Comparison of ENCODE assay signal across 8 cellular contexts in the genomic region with DNA sequence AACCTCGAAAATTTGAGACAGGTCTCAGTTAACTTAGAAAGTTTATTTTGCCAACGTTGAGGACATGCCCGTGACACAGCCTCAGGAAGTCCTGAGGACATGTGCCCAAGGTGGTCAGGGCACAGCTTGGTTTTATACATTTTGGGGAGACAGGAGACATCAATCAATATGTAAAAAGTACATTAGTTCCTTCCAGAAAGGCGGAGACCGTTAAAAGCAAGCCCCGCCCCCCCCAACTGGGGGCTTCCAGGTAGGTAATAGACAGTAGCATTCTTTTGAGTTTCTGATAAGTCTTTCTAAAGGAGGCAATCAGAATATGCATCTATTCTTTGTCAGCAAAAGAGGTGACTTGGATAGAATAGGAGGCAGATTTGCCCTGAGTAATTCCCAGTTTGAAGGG. TPM values are rescaled to one million over a fixed set of nuclear protein-coding genes. Genes with fewer than 3 reads are reported as not detected.
A peak's percentile ranks its signal among the peaks of the same experiment; 100 is the strongest.
DNase-seq lines count a peak whose midpoint lies in the region; ATAC-seq and TF ChIP-seq lines count a peak whose summit lies in the region.

No MANE protein-coding gene starts in this region.

- H3K27me3 Mint-ChIP-seq in activated CD4-positive, alpha-beta T cell treated with anti-CD3 and anti-CD28 coated beads, Interleukin-2, amount 10 ng/mL, durations not matched to agents 24 days and 14 days, result no peaks in the 10 kb centered on the region

- H3K4me1 ChIP-seq in adrenal gland (replicated peaks in 1 of 2), result peaks cover 5 to 24% of the 10 kb centered on the region in 2 donors
- H3K4me1 ChIP-seq in thyroid gland, result peaks cover 6 to 17% of the 10 kb centered on the region in 2 donors

- H3K4me1 Mint-ChIP-seq in activated CD4-positive, alpha-beta T cell treated with anti-CD3 and anti-CD28 coated beads, Interleukin-2, amount 10 ng/mL, durations not matched to agents 24 days and 14 days, result peaks cover 30% of the 10 kb centered on the region

- 14 to 17% (median 17%) methylated on average over 6 of the region's 6 CpGs for WGBS in adrenal gland, 4 donors
- 20 to 24% methylated on average over 6 of the region's 6 CpGs for WGBS in thyroid gland, 2 donors

- TF ChIP-seq CTCF in adrenal gland (IDR thresholded peaks at IDR 0.05) (no peak), thyroid gland (IDR thresholded peaks at IDR 0.05) (no peak)

- DNase-seq in activated CD4-positive, alpha-beta T cell treated with anti-CD3 and anti-CD28 coated beads, Interleukin-2, amount 10 ng/mL, durations not matched to agents 24 days and 14 days, result no peak
- no peak for DNase-seq in activated CD4-positive, alpha-beta T cell treated with anti-CD3 and anti-CD28 coated beads, Interleukin-2, amount 50 U/mL, for 4 hours
- DNase-seq in adrenal gland (peak in 1 of 7 donors; percentile 34), left lobe of liver (ENCODE audit: low spot score) (no peak), thyroid gland (peak in 1 of 2 donors; percentile 19), HuH-7 (ENCODE audit: low spot score) (no peak), HuH-7.5 (ENCODE audit: low spot score) (no peak)

- H3K4me3 ChIP-seq in adrenal gland, result peak overlapping the region; percentile 20 to 85 (median 64)
- peak overlapping the region; percentile 22 to 77 (median 53) for H3K4me3 ChIP-seq in thyroid gland (replicated peaks in 1 of 3)

- no peaks in the 10 kb centered on the region for H3K9me3 Mint-ChIP-seq in activated CD4-positive, alpha-beta T cell treated with anti-CD3 and anti-CD28 coated beads, Interleukin-2, amount 10 ng/mL, durations not matched to agents 24 days and 14 days

- H3K36me3 ChIP-seq in adrenal gland (replicated peaks in 1 of 2) (no peaks in the 10 kb centered on the region), thyroid gland (no peaks in the 10 kb centered on the region)

- H3K4me3 Mint-ChIP-seq in activated CD4-positive, alpha-beta T cell treated with anti-CD3 and anti-CD28 coated beads, Interleukin-2, amount 10 ng/mL, durations not matched to agents 24 days and 14 days, result peak overlapping the region; percentile 91

- H3K9me3 ChIP-seq in adrenal gland (replicated peaks in 1 of 3), result no peaks in the 10 kb centered on the region
- H3K9me3 ChIP-seq in thyroid gland, result no peaks in the 10 kb centered on the region

- H3K27me3 ChIP-seq in adrenal gland (no peaks in the 10 kb centered on the region), thyroid gland (no peaks in the 10 kb centered on the region)

- peak overlapping the region in 4 of 5 donors; percentile 19 to 81 (median 54) for H3K27ac ChIP-seq in adrenal gland
- peak overlapping the region; percentile 50 to 92 (median 69) for H3K27ac ChIP-seq in thyroid gland

- H3K36me3 Mint-ChIP-seq in activated CD4-positive, alpha-beta T cell treated with anti-CD3 and anti-CD28 coated beads, Interleukin-2, amount 10 ng/mL, durations not matched to agents 24 days and 14 days (ENCODE audit: low read depth), result peaks cover 22% of the 10 kb centered on the region

- H3K27ac Mint-ChIP-seq in activated CD4-positive, alpha-beta T cell treated with anti-CD3 and anti-CD28 coated beads, Interleukin-2, amount 10 ng/mL, durations not matched to agents 24 days and 14 days, result peak overlapping the region; percentile 89

- TF ChIP-seq POLR2A in adrenal gland (IDR thresholded peaks at IDR 0.05) (no peak), thyroid gland (IDR thresholded peaks at IDR 0.05) (no peak)

- ATAC-seq in HG03159 (IDR thresholded peaks at IDR 0.05; ENCODE audit: unreplicated experiment), result peak; percentile 10
- ATAC-seq in left lobe of liver, result peak; percentile 1

- intact Hi-C loops in activated CD4-positive, alpha-beta T cell treated with anti-CD3 and anti-CD28 coated beads, Interleukin-2, amount 10 ng/mL, durations not matched to agents 24 days and 14 days (cut with micrococcal nuclease), result no loop called here
- intact Hi-C loops in adrenal gland (cut with DNase I), result no loop called here
- intact Hi-C loops in thyroid gland (cut with DNase I), result no loop called here

RNA-seq across cellular contexts. Expression of gene MOCS2, which starts 0.6 kb away (rescaled TPM):
- 16.5 and 18.4 TPM in 2 replicates for total RNA-seq in activated CD4-positive, alpha-beta T cell treated with anti-CD3 and anti-CD28 coated beads, Interleukin-2, amount 10 ng/mL, durations not matched to agents 24 days and 14 days
- total RNA-seq in adrenal gland, result 10 to 100 TPM; 38.2 to 95.0 (median 67.7) TPM
- polyA plus RNA-seq in adrenal gland, result 100 to 1,000 TPM; 151 to 204 (median 177) TPM
- 42.5 TPM for total RNA-seq in left lobe of liver
- 10 to 100 TPM; 48.5 to 76.3 (median 62.9) TPM for total RNA-seq in thyroid gland
